30 cellular contexts compared by ENCODE assay signal in genomic region chr20:4542270-4542669, GRCh38.
"Had no signal": no experiment of that assay in that cellular context is flagged by ENCODE, and none has a peak within 500 bp of the region (broad histone marks: within the 10 kb centered on the region; RNA-seq: fewer than 3 reads in every experiment).

No MANE protein-coding gene starts in this region.

- H3K9me3 ChIP-seq: colonic mucosa, esophagus muscularis mucosa, gastroesophageal sphincter had no signal

- H3K4me3 ChIP-seq: cardiac muscle cell, colonic mucosa, esophagus muscularis mucosa, gastroesophageal sphincter, heart right ventricle had no signal

- DNase-seq: activated CD4-positive, alpha-beta T cell treated with anti-CD3 and anti-CD28 coated beads for 36 hours; activated CD4-positive, alpha-beta T cell treated with anti-CD3 and anti-CD28 coated beads, Interleukin-2, amount 50 U/mL, for 1 hour; activated CD4-positive, alpha-beta T cell treated with anti-CD3 and anti-CD28 coated beads, Interleukin-2, amount 50 U/mL, for 48 hours; activated CD4-positive, CD25-positive, alpha-beta regulatory T cell; activated CD4-positive, CD25-positive, alpha-beta regulatory T cell treated with anti-CD3 and anti-CD28 coated beads, Interleukin-2, amount 50 U/mL, for 72 hours; activated CD8-positive, alpha-beta memory T cell treated with anti-CD3 and anti-CD28 coated beads for 24 hours; activated CD8-positive, alpha-beta T cell treated with anti-CD3 and anti-CD28 coated beads for 36 hours; activated effector memory CD4-positive, alpha-beta T cell treated with Interleukin-2 at 50 U/mL for 16 hours; activated gamma-delta T cell treated with Interleukin-2 at 50 U/mL for 16 hours; activated naive CD4-positive, alpha-beta T cell treated with anti-CD3 and anti-CD28 coated beads, Interleukin-2, amount 50 U/mL, for 16 hours; activated naive CD4-positive, alpha-beta T cell treated with Interleukin-2 at 50 U/mL for 16 hours; activated T-cell treated with anti-CD3 and anti-CD28 coated beads, Interleukin-2, amount 50 U/mL, for 4 hours; amniotic stem cell; anterior cingulate cortex; brain microvascular endothelial cell; central memory CD4-positive, alpha-beta T cell; cerebellar nuclear complex; colonic mucosa; effector CD8-positive, alpha-beta T cell; endodermal cell; erythroblast; foreskin melanocyte; heart right ventricle; T-helper 2 cell had no signal

- H3K36me3 ChIP-seq: brain microvascular endothelial cell, cardiac muscle cell, colonic mucosa, esophagus muscularis mucosa, gastroesophageal sphincter, heart right ventricle had no signal

- H3K36me3 Mint-ChIP-seq: activated naive CD8-positive, alpha-beta T cell had no signal

- FAIRE-seq: astrocyte had no signal

- H3K4me1 ChIP-seq: colonic mucosa, esophagus muscularis mucosa, gastroesophageal sphincter, heart right ventricle had no signal

- H3K27ac Mint-ChIP-seq: activated CD4-positive, alpha-beta T cell treated with anti-CD3 and anti-CD28 coated beads for 36 hours; activated CD8-positive, alpha-beta T cell treated with anti-CD3 and anti-CD28 coated beads for 36 hours; activated naive CD8-positive, alpha-beta T cell; activated T-helper 17 cell treated with anti-CD3 and anti-CD28 coated beads, Interleukin-2, amount 50 U/mL, for 72 hours; endodermal cell had no signal

- H3K27me3 ChIP-seq: brain microvascular endothelial cell, cardiac muscle cell, colonic mucosa, esophagus muscularis mucosa, gastroesophageal sphincter had no signal

- H3K4me1 Mint-ChIP-seq: activated CD4-positive, alpha-beta T cell treated with anti-CD3 and anti-CD28 coated beads for 36 hours; activated T-helper 17 cell treated with anti-CD3 and anti-CD28 coated beads, Interleukin-2, amount 50 U/mL, for 72 hours had no signal

- ATAC-seq: activated CD4-positive, alpha-beta T cell treated with anti-CD3 and anti-CD28 coated beads for 36 hours; activated CD8-positive, alpha-beta T cell treated with anti-CD3 and anti-CD28 coated beads for 36 hours; activated T-cell treated with anti-CD3 and anti-CD28 coated beads, Interleukin-2, amount 50 U/mL, for 4 hours; activated T-helper 17 cell treated with anti-CD3 and anti-CD28 coated beads, Interleukin-2, amount 50 U/mL, for 72 hours; gastroesophageal sphincter; heart right ventricle had no signal

- H3K9me3 Mint-ChIP-seq: activated CD8-positive, alpha-beta T cell treated with anti-CD3 and anti-CD28 coated beads for 36 hours; activated T-cell treated with anti-CD3 and anti-CD28 coated beads, Interleukin-2, amount 50 U/mL, for 4 hours; activated T-helper 17 cell treated with anti-CD3 and anti-CD28 coated beads, Interleukin-2, amount 50 U/mL, for 72 hours; endodermal cell had no signal

- H3K27ac ChIP-seq: brain microvascular endothelial cell, cardiac muscle cell, colonic mucosa, esophagus muscularis mucosa, gastroesophageal sphincter, heart right ventricle had no signal

- H3K4me3 Mint-ChIP-seq: activated CD4-positive, alpha-beta T cell treated with anti-CD3 and anti-CD28 coated beads for 36 hours; activated CD8-positive, alpha-beta T cell treated with anti-CD3 and anti-CD28 coated beads for 36 hours; activated naive CD8-positive, alpha-beta T cell; activated T-cell treated with anti-CD3 and anti-CD28 coated beads, Interleukin-2, amount 50 U/mL, for 4 hours; activated T-helper 17 cell treated with anti-CD3 and anti-CD28 coated beads, Interleukin-2, amount 50 U/mL, for 72 hours; endodermal cell had no signal
